ENCODE assay signal across 1 cellular context in the genomic region with DNA sequence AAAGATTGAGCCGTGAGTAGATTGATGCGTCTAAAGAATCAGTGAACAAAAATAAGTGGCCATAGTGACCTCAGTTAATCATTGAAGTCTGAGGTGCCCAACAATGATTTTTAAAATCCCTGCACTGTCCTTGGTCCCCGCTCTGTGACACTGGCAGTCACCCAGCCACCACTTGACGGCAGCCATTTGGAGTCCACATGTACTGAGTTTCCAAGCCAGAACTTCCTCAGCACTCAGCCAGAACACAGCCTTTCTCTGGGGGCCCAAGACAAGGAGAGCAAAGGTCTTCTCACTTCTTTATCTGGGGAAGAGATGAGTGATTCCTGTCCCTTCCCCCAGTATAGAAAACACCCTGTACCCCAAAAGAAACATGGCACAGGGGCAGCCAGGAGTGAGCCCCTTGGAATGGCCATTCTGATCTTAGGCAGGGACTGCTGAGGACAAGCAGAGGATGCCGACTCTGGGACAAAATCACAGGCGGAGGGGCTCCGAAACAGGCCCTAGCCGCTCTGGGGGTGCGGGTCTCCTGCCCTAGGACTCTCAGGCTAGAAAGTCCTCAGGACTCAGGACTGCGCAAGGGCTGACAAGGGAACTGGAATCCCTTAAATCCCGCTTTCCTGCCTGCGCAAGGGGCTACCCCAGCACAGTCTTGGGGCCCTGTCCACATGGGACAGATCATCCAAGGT.
TF ChIP-seq lines count a peak whose summit lies in the region.

No MANE protein-coding gene starts in this region.

TF ChIP-seq in HCT116, 20 proteins besides CTCF, POLR2A, EP300 and RAD21 (continued from another document):
- TF ChIP-seq, protein P1, sequence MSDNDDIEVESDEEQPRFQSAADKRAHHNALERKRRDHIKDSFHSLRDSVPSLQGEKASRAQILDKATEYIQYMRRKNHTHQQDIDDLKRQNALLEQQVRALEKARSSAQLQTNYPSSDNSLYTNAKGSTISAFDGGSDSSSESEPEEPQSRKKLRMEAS (IDR thresholded peaks at IDR 0.05): no peak
- TF ChIP-seq JUND (IDR thresholded peaks at IDR 0.05) (no peak), ELF1 (IDR thresholded peaks at IDR 0.05; ENCODE audit: borderline replicate concordance, low read depth) (no peak), ATF3 (IDR thresholded peaks at IDR 0.05) (no peak), SP1 (IDR thresholded peaks at IDR 0.05; ENCODE audit: low read depth) (no peak)
- TF ChIP-seq, protein P2, sequence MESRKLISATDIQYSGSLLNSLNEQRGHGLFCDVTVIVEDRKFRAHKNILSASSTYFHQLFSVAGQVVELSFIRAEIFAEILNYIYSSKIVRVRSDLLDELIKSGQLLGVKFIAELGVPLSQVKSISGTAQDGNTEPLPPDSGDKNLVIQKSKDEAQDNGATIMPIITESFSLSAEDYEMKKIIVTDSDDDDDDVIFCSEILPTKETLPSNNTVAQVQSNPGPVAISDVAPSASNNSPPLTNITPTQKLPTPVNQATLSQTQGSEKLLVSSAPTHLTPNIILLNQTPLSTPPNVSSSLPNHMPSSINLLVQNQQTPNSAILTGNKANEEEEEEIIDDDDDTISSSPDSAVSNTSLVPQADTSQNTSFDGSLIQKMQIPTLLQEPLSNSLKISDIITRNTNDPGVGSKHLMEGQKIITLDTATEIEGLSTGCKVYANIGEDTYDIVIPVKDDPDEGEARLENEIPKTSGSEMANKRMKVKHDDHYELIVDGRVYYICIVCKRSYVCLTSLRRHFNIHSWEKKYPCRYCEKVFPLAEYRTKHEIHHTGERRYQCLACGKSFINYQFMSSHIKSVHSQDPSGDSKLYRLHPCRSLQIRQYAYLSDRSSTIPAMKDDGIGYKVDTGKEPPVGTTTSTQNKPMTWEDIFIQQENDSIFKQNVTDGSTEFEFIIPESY (IDR thresholded peaks at IDR 0.05; ENCODE audit: extremely low read depth, insufficient replicate concordance, low read length): no peak
- TF ChIP-seq, protein P3, sequence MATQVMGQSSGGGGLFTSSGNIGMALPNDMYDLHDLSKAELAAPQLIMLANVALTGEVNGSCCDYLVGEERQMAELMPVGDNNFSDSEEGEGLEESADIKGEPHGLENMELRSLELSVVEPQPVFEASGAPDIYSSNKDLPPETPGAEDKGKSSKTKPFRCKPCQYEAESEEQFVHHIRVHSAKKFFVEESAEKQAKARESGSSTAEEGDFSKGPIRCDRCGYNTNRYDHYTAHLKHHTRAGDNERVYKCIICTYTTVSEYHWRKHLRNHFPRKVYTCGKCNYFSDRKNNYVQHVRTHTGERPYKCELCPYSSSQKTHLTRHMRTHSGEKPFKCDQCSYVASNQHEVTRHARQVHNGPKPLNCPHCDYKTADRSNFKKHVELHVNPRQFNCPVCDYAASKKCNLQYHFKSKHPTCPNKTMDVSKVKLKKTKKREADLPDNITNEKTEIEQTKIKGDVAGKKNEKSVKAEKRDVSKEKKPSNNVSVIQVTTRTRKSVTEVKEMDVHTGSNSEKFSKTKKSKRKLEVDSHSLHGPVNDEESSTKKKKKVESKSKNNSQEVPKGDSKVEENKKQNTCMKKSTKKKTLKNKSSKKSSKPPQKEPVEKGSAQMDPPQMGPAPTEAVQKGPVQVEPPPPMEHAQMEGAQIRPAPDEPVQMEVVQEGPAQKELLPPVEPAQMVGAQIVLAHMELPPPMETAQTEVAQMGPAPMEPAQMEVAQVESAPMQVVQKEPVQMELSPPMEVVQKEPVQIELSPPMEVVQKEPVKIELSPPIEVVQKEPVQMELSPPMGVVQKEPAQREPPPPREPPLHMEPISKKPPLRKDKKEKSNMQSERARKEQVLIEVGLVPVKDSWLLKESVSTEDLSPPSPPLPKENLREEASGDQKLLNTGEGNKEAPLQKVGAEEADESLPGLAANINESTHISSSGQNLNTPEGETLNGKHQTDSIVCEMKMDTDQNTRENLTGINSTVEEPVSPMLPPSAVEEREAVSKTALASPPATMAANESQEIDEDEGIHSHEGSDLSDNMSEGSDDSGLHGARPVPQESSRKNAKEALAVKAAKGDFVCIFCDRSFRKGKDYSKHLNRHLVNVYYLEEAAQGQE (IDR thresholded peaks at IDR 0.05; ENCODE audit: low read depth): no peak
